9 cellular contexts compared by ENCODE assay signal in the genomic region with DNA sequence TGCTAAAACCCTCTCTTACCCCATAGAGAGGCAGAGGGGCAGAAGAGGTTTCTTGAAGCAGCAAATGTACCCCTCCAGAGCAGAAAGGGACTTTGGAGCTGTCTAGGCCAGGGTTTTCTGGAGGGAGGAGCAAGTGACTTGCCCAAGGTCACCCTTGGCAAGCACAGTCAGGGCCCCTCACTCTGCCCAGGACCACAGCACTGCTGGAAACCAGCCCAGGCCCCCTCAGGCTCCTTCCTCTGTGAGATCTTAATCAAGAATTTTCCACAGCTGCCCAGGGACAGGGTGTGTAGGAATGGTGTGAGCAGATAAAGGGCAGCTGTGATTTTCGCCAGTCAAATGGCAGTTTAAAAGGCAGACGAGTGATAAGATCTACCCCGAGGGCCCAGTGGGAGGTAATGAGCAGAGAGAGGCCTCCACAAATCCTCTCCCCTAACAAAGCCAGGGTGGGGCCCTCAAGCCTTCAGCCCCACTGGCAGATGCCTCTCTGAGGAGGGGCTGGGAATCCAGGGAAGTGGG. TPM values are rescaled to one million over a fixed set of nuclear protein-coding genes. Genes with fewer than 3 reads are reported as not detected.
A peak's percentile ranks its signal among the peaks of the same experiment; 100 is the strongest.
DNase-seq lines count a peak whose midpoint lies in the region; ATAC-seq and TF ChIP-seq lines count a peak whose summit lies in the region.
"Had no signal": no experiment of that assay in that cellular context is flagged by ENCODE, and none has a peak within 500 bp of the region (broad histone marks: within the 10 kb centered on the region; RNA-seq: fewer than 3 reads in every experiment).

No MANE protein-coding gene starts in this region.

- no peak overlapping the region for H3K14ac ChIP-seq in H9 (ENCODE audit: insufficient read depth, low read length)

- no peak overlapping the region for H3K23ac ChIP-seq in H9 (ENCODE audit: insufficient read length, low read depth, low read length)

- no peak overlapping the region for H3K4ac ChIP-seq in H9 (ENCODE audit: low read depth, low read length)

- H3K4me1 ChIP-seq in neural progenitor cell (peaks cover 23% of the 10 kb centered on the region), H9 (ENCODE audit: insufficient read depth, low read length) (no peaks in the 10 kb centered on the region)

- no peak overlapping the region for H2BK12ac ChIP-seq in H9 (ENCODE audit: insufficient read length, low read depth, low read length)

- H3K27ac Mint-ChIP-seq in activated naive CD8-positive, alpha-beta T cell treated with anti-CD3 and anti-CD28 coated beads, Interleukin-2, amount 50 U/mL, for 24 hours: peak overlapping the region; percentile 77
- peak overlapping the region; percentile 78 for H3K27ac Mint-ChIP-seq in neural progenitor cell
- H3K27ac Mint-ChIP-seq in H9: no peak overlapping the region; a peak in 2 of 7 replicates

- peaks cover 53% of the 10 kb centered on the region for H3K4me1 Mint-ChIP-seq in activated naive CD8-positive, alpha-beta T cell treated with anti-CD3 and anti-CD28 coated beads, Interleukin-2, amount 50 U/mL, for 24 hours
- peaks cover 23% of the 10 kb centered on the region for H3K4me1 Mint-ChIP-seq in neural progenitor cell
- H3K4me1 Mint-ChIP-seq in H9: peaks cover 14 to 17% of the 10 kb centered on the region in 2 experiments

- no peaks in the 10 kb centered on the region for H3K79me1 ChIP-seq in H9 (ENCODE audit: insufficient read depth, low read depth, low read length, poor library complexity, severe bottlenecking)

- H4K20me1 ChIP-seq in neural progenitor cell (ENCODE audit: low read depth): no peaks in the 10 kb centered on the region
- H4K20me1 ChIP-seq in H9 (ENCODE audit: control insufficient read depth, insufficient read depth, insufficient read length): no peaks in the 10 kb centered on the region

- H3K9me3 Mint-ChIP-seq in activated naive CD8-positive, alpha-beta T cell treated with anti-CD3 and anti-CD28 coated beads, Interleukin-2, amount 50 U/mL, for 24 hours: no peaks in the 10 kb centered on the region
- H3K9me3 Mint-ChIP-seq in neural progenitor cell (no peaks in the 10 kb centered on the region), H9 (no peaks in the 10 kb centered on the region; a peak in 1 of 5 replicates)

- peak; percentile 30 for ATAC-seq in activated naive CD8-positive, alpha-beta T cell treated with anti-CD3 and anti-CD28 coated beads, Interleukin-2, amount 50 U/mL, for 24 hours
- ATAC-seq in GM21423 (IDR thresholded peaks at IDR 0.05; ENCODE audit: unreplicated experiment) (no peak), GM21360 (IDR thresholded peaks at IDR 0.05; ENCODE audit: unreplicated experiment) (no peak), GM18873 (IDR thresholded peaks at IDR 0.05; ENCODE audit: low FRiP score, unreplicated experiment) (no peak)

- peak overlapping the region; percentile 38 for H3K4me3 Mint-ChIP-seq in activated naive CD8-positive, alpha-beta T cell treated with anti-CD3 and anti-CD28 coated beads, Interleukin-2, amount 50 U/mL, for 24 hours
- no peak overlapping the region for H3K4me3 Mint-ChIP-seq in neural progenitor cell
- no peak overlapping the region for H3K4me3 Mint-ChIP-seq in H9

- H3T11ph ChIP-seq in H9 (ENCODE audit: low read length): no peak overlapping the region

- H4K8ac ChIP-seq in H9 (replicated peaks; ENCODE audit: insufficient read length, low read depth, low read length): no peak overlapping the region

- peak overlapping the region; percentile 63 for H3K4me2 ChIP-seq in neural progenitor cell
- H3K4me2 ChIP-seq in H9 (ENCODE audit: insufficient read depth, insufficient read length, low read length): no peak overlapping the region

- H2BK5ac ChIP-seq in H9 (ENCODE audit: insufficient read length, low read length): no peak overlapping the region

- H3K9ac ChIP-seq in neural progenitor cell (no peak overlapping the region), H9 (ENCODE audit: extremely low read depth, insufficient read length, low read length) (no peak overlapping the region)

- H3K23me2 ChIP-seq in H9 (ENCODE audit: insufficient read length, low read depth, low read length, poor library complexity, severe bottlenecking): no peaks in the 10 kb centered on the region

- DNase-seq in GF-D8 (lab: John Stamatoyannopoulos, UW): peak; percentile 63
- no peak for DNase-seq in activated naive CD8-positive, alpha-beta T cell treated with anti-CD3 and anti-CD28 coated beads, Interleukin-2, amount 50 U/mL, for 24 hours
- DNase-seq in neural progenitor cell (ENCODE audit: low spot score): peak; percentile 68
- no peak for DNase-seq in H9

- no peaks in the 10 kb centered on the region for H3K9me3 ChIP-seq in KOPT-K1 (ENCODE audit: insufficient read depth, low read length, poor library complexity, severe bottlenecking)
- H3K9me3 ChIP-seq in neural progenitor cell (ENCODE audit: low read depth): no peaks in the 10 kb centered on the region
- H3K9me3 ChIP-seq in H9 (ENCODE audit: control insufficient read depth, low read depth, low read length): no peaks in the 10 kb centered on the region

- H3K36me3 ChIP-seq in KOPT-K1 (ENCODE audit: insufficient read depth, low read length): no peaks in the 10 kb centered on the region
- H3K36me3 ChIP-seq in neural progenitor cell: no peaks in the 10 kb centered on the region

- no peak overlapping the region for H3K18ac ChIP-seq in H9 (ENCODE audit: insufficient read length, low read depth, low read length)

- no CpG with 5 or more reads among the region's 3 CpGs for WGBS in H9 (ENCODE audit: extremely low coverage, insufficient read length, low lambda C conversion rate)

- H2AK5ac ChIP-seq in H9 (ENCODE audit: insufficient read length, low read length): no peak overlapping the region

- no peak overlapping the region for H4K91ac ChIP-seq in H9 (ENCODE audit: insufficient read length, low read depth, low read length)

- H4K5ac ChIP-seq in H9 (ENCODE audit: insufficient read length, low read depth, low read length): no peak overlapping the region

- H2BK15ac ChIP-seq in H9 (ENCODE audit: low read depth, low read length): no peak overlapping the region

- H2BK20ac ChIP-seq in H9 (ENCODE audit: low read depth, low read length, poor library complexity, severe bottlenecking): no peak overlapping the region

- H3K27me3 ChIP-seq in neural progenitor cell: no peaks in the 10 kb centered on the region
- H3K27me3 ChIP-seq in H9 (ENCODE audit: insufficient read depth, low read length): no peaks in the 10 kb centered on the region

- no peak overlapping the region for H2BK120ac ChIP-seq in H9 (ENCODE audit: low read depth, low read length, poor library complexity, severe bottlenecking)

- no peak overlapping the region for H2AFZ ChIP-seq in neural progenitor cell (replicated peaks)
- H2AFZ ChIP-seq in H9 (ENCODE audit: low read length): no peak overlapping the region

- no peaks in the 10 kb centered on the region for H3K79me2 ChIP-seq in neural progenitor cell (ENCODE audit: low read depth)
- no peaks in the 10 kb centered on the region for H3K79me2 ChIP-seq in H9 (ENCODE audit: insufficient read depth, low read length)

- TF ChIP-seq CTCF in neural progenitor cell (IDR thresholded peaks at IDR 0.05) (no peak), H9 (conservative IDR thresholded peaks at IDR 0.05) (no peak)

- H3K36me3 Mint-ChIP-seq in activated naive CD8-positive, alpha-beta T cell treated with anti-CD3 and anti-CD28 coated beads, Interleukin-2, amount 50 U/mL, for 24 hours (ENCODE audit: low read depth): no peaks in the 10 kb centered on the region
- no peaks in the 10 kb centered on the region for H3K36me3 Mint-ChIP-seq in neural progenitor cell
- no peaks in the 10 kb centered on the region for H3K36me3 Mint-ChIP-seq in H9 (ENCODE audit: insufficient read depth in 1 of 3, low read depth in 3 of 3)

- no peak overlapping the region for H3K56ac ChIP-seq in H9 (ENCODE audit: insufficient read length, low read depth, low read length)

- H3K4me3 ChIP-seq in neural progenitor cell: no peak overlapping the region
- H3K4me3 ChIP-seq: SK-N-MC had no signal

- peaks cover 14% of the 10 kb centered on the region for H3F3A ChIP-seq in neural progenitor cell (ENCODE audit: low read depth)

- H3K27ac ChIP-seq in KOPT-K1 (ENCODE audit: low read depth, low read length, poor library complexity, severe bottlenecking): peak overlapping the region; percentile 78
- no peak overlapping the region for H3K27ac ChIP-seq in neural progenitor cell
- no peak overlapping the region for H3K27ac ChIP-seq in H9 (ENCODE audit: insufficient read length, low read depth, low read length)
- H3K27ac ChIP-seq: SK-N-MC had no signal

- H3K27me3 Mint-ChIP-seq in activated naive CD8-positive, alpha-beta T cell treated with anti-CD3 and anti-CD28 coated beads, Interleukin-2, amount 50 U/mL, for 24 hours: no peaks in the 10 kb centered on the region
- peaks cover 9% of the 10 kb centered on the region for H3K27me3 Mint-ChIP-seq in neural progenitor cell (ENCODE audit: insufficient read depth, low read depth)
- no peaks in the 10 kb centered on the region; the same call in 1 of the 2 replicates for H3K27me3 Mint-ChIP-seq in H9 (ENCODE audit: low read depth)

RNA-seq across cellular contexts. Expression of gene SLC12A3, which starts 3.9 kb away (rescaled TPM):
- total RNA-seq in neural progenitor cell (ENCODE audit: low replicate concordance) (not detected in 2 replicates), H9 (2021) (not detected in 2 replicates)

Comparison
In these comparisons a context has a peak if more than half of its experiments do, and no peak if none do; other contexts are left out.
1. DNase-seq: peak in GF-D8 (single experiment) and neural progenitor cell (single experiment); none in activated naive CD8-positive, alpha-beta T cell treated with anti-CD3 and anti-CD28 coated beads, Interleukin-2, amount 50 U/mL, for 24 hours (single experiment) and H9 (single experiment).
2. H3K27ac Mint-ChIP-seq: peak in activated naive CD8-positive, alpha-beta T cell treated with anti-CD3 and anti-CD28 coated beads, Interleukin-2, amount 50 U/mL, for 24 hours (single experiment) and neural progenitor cell (single experiment); none in H9 (0 of 3).